25 cellular contexts compared by ENCODE assay signal in genomic region chr13:57003682-57004081, GRCh38.
"Had no signal": no experiment of that assay in that cellular context is flagged by ENCODE, and none has a peak within 500 bp of the region (broad histone marks: within the 10 kb centered on the region; RNA-seq: fewer than 3 reads in every experiment).

No MANE protein-coding gene starts in this region.

- H3K9me3 Mint-ChIP-seq: endodermal cell had no signal

- H3K4me3 Mint-ChIP-seq: dendritic cell treated with granulocyte-macrophage colony-stimulating factor and Interleukin-4, amounts not matched to agents 40 ng/mL and 50 ng/mL, for 4 days; effector memory CD8-positive, alpha-beta T cell; endodermal cell had no signal

- H3K4me1 Mint-ChIP-seq: endodermal cell had no signal

- H3K9me3 ChIP-seq: colonic mucosa, esophagus muscularis mucosa, esophagus squamous epithelium, gastrocnemius medialis, gastroesophageal sphincter, heart left ventricle had no signal

- ATAC-seq: effector memory CD8-positive, alpha-beta T cell; esophagus mucosa; foreskin keratinocyte; gastrocnemius medialis; gastroesophageal sphincter; heart left ventricle; heart right ventricle had no signal

- DNase-seq: colonic mucosa; cortex of kidney; dermis blood vessel endothelial cell; dorsolateral prefrontal cortex; effector CD4-positive, alpha-beta T cell; effector CD8-positive, alpha-beta T cell; effector memory CD4-positive, alpha-beta T cell; effector memory CD8-positive, alpha-beta T cell; endodermal cell; erythroblast; esophagus squamous epithelium; foreskin fibroblast; foreskin melanocyte; gastrocnemius medialis; glutamatergic neuron; head of caudate nucleus; heart left ventricle; heart right ventricle had no signal

- H3K27me3 Mint-ChIP-seq: dendritic cell treated with granulocyte-macrophage colony-stimulating factor and Interleukin-4, amounts not matched to agents 40 ng/mL and 50 ng/mL, for 4 days; effector memory CD8-positive, alpha-beta T cell had no signal

- H3K4me3 ChIP-seq: colonic mucosa, coronary artery, dorsolateral prefrontal cortex, esophagus muscularis mucosa, esophagus squamous epithelium, gastrocnemius medialis, gastroesophageal sphincter, heart left ventricle, heart right ventricle had no signal

- H3K27me3 ChIP-seq: colonic mucosa, dorsolateral prefrontal cortex, esophagus muscularis mucosa, esophagus squamous epithelium, foreskin keratinocyte, gastrocnemius medialis, gastroesophageal sphincter, heart left ventricle, heart right ventricle had no signal

- H3K36me3 ChIP-seq: colonic mucosa, esophagus muscularis mucosa, esophagus squamous epithelium, gastrocnemius medialis, gastroesophageal sphincter, heart left ventricle, heart right ventricle had no signal

- H3K27ac ChIP-seq: colonic mucosa, coronary artery, dorsolateral prefrontal cortex, epithelial cell of prostate, esophagus muscularis mucosa, esophagus squamous epithelium, foreskin keratinocyte, gastrocnemius medialis, gastroesophageal sphincter, heart left ventricle, heart right ventricle had no signal

- H3K27ac Mint-ChIP-seq: dendritic cell treated with granulocyte-macrophage colony-stimulating factor and Interleukin-4, amounts not matched to agents 40 ng/mL and 50 ng/mL, for 4 days; effector memory CD8-positive, alpha-beta T cell; endodermal cell had no signal
